In genomic region chr17:22694362-22695227, GRCh38 we compare ENCODE assay signal across 17 cellular contexts.
DNase-seq lines count a peak whose midpoint lies in the region; ATAC-seq and TF ChIP-seq lines count a peak whose summit lies in the region.
"Had no signal": no experiment of that assay in that cellular context is flagged by ENCODE, and none has a peak within 500 bp of the region (broad histone marks: within the 10 kb centered on the region; RNA-seq: fewer than 3 reads in every experiment).

No MANE protein-coding gene starts in this region.

- TF ChIP-seq CTCF in HFFc6 (IDR thresholded peaks at IDR 0.05) (peak; percentile 65), psoas muscle (IDR thresholded peaks at IDR 0.05) (peak; percentile 11), GM10248 (IDR thresholded peaks at IDR 0.05; ENCODE audit: control extremely low read depth, extremely low read depth, low read depth, missing control alignments) (no peak)

- H3K4me1 Mint-ChIP-seq in HFFc6 (ENCODE audit: low read depth) = no peaks in the 10 kb centered on the region
- H3K4me1 Mint-ChIP-seq: activated naive CD4-positive, alpha-beta T cell treated with anti-CD3 and anti-CD28 coated beads, Interleukin-2, amount 10 ng/mL, durations not matched to agents 7 days and 5 days had no signal

- POLR2A ChIA-PET in GM10248 (lab: Yijun Ruan, JAX) = no interaction called here

- no peak overlapping the region for H3K4me3 ChIP-seq in psoas muscle
- H3K4me3 ChIP-seq: Peyer's patch, skin epidermis had no signal

- CTCF ChIA-PET in GM10248 (lab: Yijun Ruan, JAX) = no interaction called here

- peaks cover 3% of the 10 kb centered on the region for H3K27me3 Mint-ChIP-seq in HFFc6 (ENCODE audit: insufficient read depth)
- H3K27me3 Mint-ChIP-seq: activated naive CD4-positive, alpha-beta T cell treated with anti-CD3 and anti-CD28 coated beads, Interleukin-2, amount 10 ng/mL, durations not matched to agents 7 days and 5 days had no signal

- peaks cover 19% of the 10 kb centered on the region; the same call in 1 of the 2 replicates for H3K9me3 Mint-ChIP-seq in HFFc6

- no peak overlapping the region for H3K27ac Mint-ChIP-seq in HFFc6
- H3K27ac Mint-ChIP-seq: activated naive CD4-positive, alpha-beta T cell treated with anti-CD3 and anti-CD28 coated beads, Interleukin-2, amount 10 ng/mL, durations not matched to agents 7 days and 5 days had no signal

- H3K36me3 ChIP-seq in psoas muscle (ENCODE audit: insufficient read depth in 1 of 2, low read depth in 1 of 2) = no peaks in the 10 kb centered on the region
- H3K36me3 ChIP-seq: neutrophil, Peyer's patch had no signal

- intact Hi-C loops in psoas muscle (cut with DNase I) = no loop called here

- H3K4me3 Mint-ChIP-seq in HFFc6 = no peak overlapping the region
- H3K4me3 Mint-ChIP-seq: activated naive CD4-positive, alpha-beta T cell treated with anti-CD3 and anti-CD28 coated beads, Interleukin-2, amount 10 ng/mL, durations not matched to agents 7 days and 5 days had no signal

- 75 to 80% (median 77%) methylated on average over 31 to 33 of the region's 33 CpGs for WGBS in psoas muscle, 3 donors

- DNase-seq in DMS53 (lab: John Stamatoyannopoulos, UW) (peak; percentile 42), DMS53 treated with DMSO at 0.1 percent for 48 hours (lab: John Stamatoyannopoulos, UW; ENCODE audit: unreplicated experiment) (no peak), HFFc6 (no peak), psoas muscle (no peak), SW480 (ENCODE audit: low spot score) (no peak), GM10248 (ENCODE audit: extremely low spot score) (no peak)
- DNase-seq: activated CD8-positive, alpha-beta memory T cell treated with anti-CD3 and anti-CD28 coated beads for 24 hours; activated naive CD4-positive, alpha-beta T cell treated with anti-CD3 and anti-CD28 coated beads, Interleukin-2, amount 10 ng/mL, durations not matched to agents 7 days and 5 days; caudate nucleus; Kasumi-1; NCI-H2171 treated with DMSO at 0.1 percent for 48 hours; Peyer's patch; T-helper 2 cell had no signal

- H3K36me3 Mint-ChIP-seq in HFFc6 (ENCODE audit: low read depth) = no peaks in the 10 kb centered on the region
- H3K36me3 Mint-ChIP-seq: activated naive CD4-positive, alpha-beta T cell treated with anti-CD3 and anti-CD28 coated beads, Interleukin-2, amount 10 ng/mL, durations not matched to agents 7 days and 5 days had no signal

- no peak overlapping the region for H3K27ac ChIP-seq in psoas muscle
- H3K27ac ChIP-seq: neutrophil, Peyer's patch, skin epidermis had no signal

- ATAC-seq in SK-N-SH treated with all-trans-retinoic acid at 6 μM for 48 hours (peak; percentile 85), psoas muscle (no peak), GM19395 (IDR thresholded peaks at IDR 0.05; ENCODE audit: unreplicated experiment) (no peak)

- no peaks in the 10 kb centered on the region for H3K27me3 ChIP-seq in psoas muscle (ENCODE audit: insufficient read depth in 3 of 3, low read length in 2 of 3)
- H3K27me3 ChIP-seq: neutrophil, Peyer's patch had no signal

- H3K9me3 ChIP-seq in psoas muscle = no peaks in the 10 kb centered on the region
- H3K9me3 ChIP-seq: neutrophil had no signal

- H3K4me1 ChIP-seq in psoas muscle = no peaks in the 10 kb centered on the region
- H3K4me1 ChIP-seq: Peyer's patch had no signal

TF ChIP-seq in SK-N-SH treated with all-trans-retinoic acid at 6 μM for 48 hours, 23 proteins besides CTCF, POLR2A, EP300 and RAD21:
- TF ChIP-seq BACH2 (CRISPR knock-in tag; IDR thresholded peaks at IDR 0.05; ENCODE audit: borderline replicate concordance) = no peak
- TF ChIP-seq CSDC2 (CRISPR knock-in tag; IDR thresholded peaks at IDR 0.05) = no peak
- TF ChIP-seq CREB5 (CRISPR knock-in tag; IDR thresholded peaks at IDR 0.05; ENCODE audit: low read depth) = no peak
- no peak for TF ChIP-seq RARB (CRISPR knock-in tag; IDR thresholded peaks at IDR 0.05)
- no peak for TF ChIP-seq PPARA (CRISPR knock-in tag; IDR thresholded peaks at IDR 0.05; ENCODE audit: borderline replicate concordance)
- TF ChIP-seq TCF4 (CRISPR knock-in tag; IDR thresholded peaks at IDR 0.05; ENCODE audit: borderline replicate concordance) = no peak
